In genomic region chr20:1666802-1667201, GRCh38 we compare ENCODE assay signal across 20 cellular contexts. TPM values are rescaled to one million over a fixed set of nuclear protein-coding genes. Genes with fewer than 3 reads are reported as not detected.
DNase-seq lines count a peak whose midpoint lies in the region; ATAC-seq lines count a peak whose summit lies in the region.
"Had no signal": no experiment of that assay in that cellular context is flagged by ENCODE, and none has a peak within 500 bp of the region (broad histone marks: within the 10 kb centered on the region; RNA-seq: fewer than 3 reads in every experiment).

No MANE protein-coding gene starts in this region.

- in situ Hi-C loops in G401 (cut with HindIII; ENCODE audit: low sequenced_read_pairs): no loop called here

- peak overlapping the region; percentile 76 for H3K27ac Mint-ChIP-seq in activated CD8-positive, alpha-beta memory T cell treated with anti-CD3 and anti-CD28 coated beads, Interleukin-2, amount 10 ng/mL, durations not matched to agents 7 days and 5 days
- peak overlapping the region in 6 of 7 donors; percentile 33 to 91 (median 69) for H3K27ac Mint-ChIP-seq in CD4-positive, alpha-beta memory T cell
- peak overlapping the region; percentile 56 for H3K27ac Mint-ChIP-seq in activated CD8-positive, alpha-beta T cell treated with anti-CD3 and anti-CD28 coated beads, Interleukin-2, amount 10 ng/mL, durations not matched to agents 7 days and 5 days
- peak overlapping the region; percentile 45 for H3K27ac Mint-ChIP-seq in central memory CD8-positive, alpha-beta T cell (ENCODE audit: low read depth)
- H3K27ac Mint-ChIP-seq: H9 had no signal

- H3K9me3 Mint-ChIP-seq in activated CD8-positive, alpha-beta memory T cell treated with anti-CD3 and anti-CD28 coated beads, Interleukin-2, amount 10 ng/mL, durations not matched to agents 7 days and 5 days (ENCODE audit: low read depth): peaks cover 6% of the 10 kb centered on the region
- H3K9me3 Mint-ChIP-seq in CD4-positive, alpha-beta memory T cell: peaks cover 0 to 14% (median 0%) of the 10 kb centered on the region in 8 donors
- peaks cover 14% of the 10 kb centered on the region for H3K9me3 Mint-ChIP-seq in activated CD8-positive, alpha-beta T cell treated with anti-CD3 and anti-CD28 coated beads, Interleukin-2, amount 10 ng/mL, durations not matched to agents 7 days and 5 days (ENCODE audit: insufficient read depth)
- no peaks in the 10 kb centered on the region for H3K9me3 Mint-ChIP-seq in central memory CD8-positive, alpha-beta T cell

- peaks cover 83% of the 10 kb centered on the region for H3K4me1 ChIP-seq in CD4-positive, alpha-beta memory T cell (ENCODE audit: insufficient read depth, low read length)
- H3K4me1 ChIP-seq: A549, Caco-2 had no signal

- peak; percentile 73 for DNase-seq in activated CD8-positive, alpha-beta memory T cell treated with anti-CD3 and anti-CD28 coated beads, Interleukin-2, amount 10 ng/mL, durations not matched to agents 7 days and 5 days
- no peak for DNase-seq in activated CD8-positive, alpha-beta memory T cell treated with anti-CD3 and anti-CD28 coated beads, Interleukin-2, amount 50 U/mL, for 4 hours
- DNase-seq in CD4-positive, alpha-beta memory T cell: no peak
- peak; percentile 58 for DNase-seq in activated CD8-positive, alpha-beta T cell treated with anti-CD3 and anti-CD28 coated beads, Interleukin-2, amount 10 ng/mL, durations not matched to agents 7 days and 5 days
- DNase-seq in central memory CD8-positive, alpha-beta T cell (ENCODE audit: low spot score in 2 of 2): no peak
- no peak for DNase-seq in superior temporal gyrus (ENCODE audit: extremely low spot score)
- DNase-seq in G401 (ENCODE audit: low spot score): no peak
- DNase-seq: Caco-2; H9; KBM-7; NCI-H1417 treated with DMSO at 0.1 percent for 48 hours; NCI-H2029; NCI-H2171; NCI-H446; NCI-H69; NK-92 treated with Interleukin-12 subunit alpha and Interleukin-12 subunit beta, amount 100 ng/mL, for 24 hours; OCI-M1 had no signal

- no peaks in the 10 kb centered on the region for H3K9me3 ChIP-seq in CD4-positive, alpha-beta memory T cell (ENCODE audit: control insufficient read depth in 1 of 2, low read length in 2 of 2)
- H3K9me3 ChIP-seq: A549, Caco-2 had no signal

- no peaks in the 10 kb centered on the region for H3K36me3 ChIP-seq in CD4-positive, alpha-beta memory T cell (ENCODE audit: insufficient read depth, low read length)
- H3K36me3 ChIP-seq: BLaER1 treated with 17β-estradiol and CSF1 and Interleukin-3, amounts not matched to agents 10 nM and 100 nM had no signal

- intact Hi-C loops in CD4-positive, alpha-beta memory T cell (cut with micrococcal nuclease): no loop called here

- H3K4me1 Mint-ChIP-seq in activated CD8-positive, alpha-beta memory T cell treated with anti-CD3 and anti-CD28 coated beads, Interleukin-2, amount 10 ng/mL, durations not matched to agents 7 days and 5 days: peaks cover 85% of the 10 kb centered on the region
- peaks cover 59 to 93% (median 76%) of the 10 kb centered on the region in 4 donors for H3K4me1 Mint-ChIP-seq in CD4-positive, alpha-beta memory T cell
- H3K4me1 Mint-ChIP-seq in activated CD8-positive, alpha-beta T cell treated with anti-CD3 and anti-CD28 coated beads, Interleukin-2, amount 10 ng/mL, durations not matched to agents 7 days and 5 days (ENCODE audit: low read depth): peaks cover 95% of the 10 kb centered on the region
- peaks cover 80% of the 10 kb centered on the region for H3K4me1 Mint-ChIP-seq in central memory CD8-positive, alpha-beta T cell

- no peak overlapping the region for H3K4me3 ChIP-seq in CD4-positive, alpha-beta memory T cell (ENCODE audit: low read length in 2 of 2)
- H3K4me3 ChIP-seq: A549; BLaER1 treated with 17β-estradiol and CSF1 and Interleukin-3, amounts not matched to agents 10 nM and 100 nM had no signal

- H3K27me3 Mint-ChIP-seq in activated CD8-positive, alpha-beta memory T cell treated with anti-CD3 and anti-CD28 coated beads, Interleukin-2, amount 10 ng/mL, durations not matched to agents 7 days and 5 days: no peaks in the 10 kb centered on the region
- H3K27me3 Mint-ChIP-seq in CD4-positive, alpha-beta memory T cell: no peaks in the 10 kb centered on the region
- no peaks in the 10 kb centered on the region for H3K27me3 Mint-ChIP-seq in activated CD8-positive, alpha-beta T cell treated with anti-CD3 and anti-CD28 coated beads, Interleukin-2, amount 10 ng/mL, durations not matched to agents 7 days and 5 days (ENCODE audit: low read depth)
- H3K27me3 Mint-ChIP-seq in central memory CD8-positive, alpha-beta T cell: no peaks in the 10 kb centered on the region

- no peaks in the 10 kb centered on the region for H3K27me3 ChIP-seq in CD4-positive, alpha-beta memory T cell (ENCODE audit: insufficient read depth, low read length)
- H3K27me3 ChIP-seq: BLaER1 treated with 17β-estradiol and CSF1 and Interleukin-3, amounts not matched to agents 10 nM and 100 nM had no signal

- H3K4me3 Mint-ChIP-seq in activated CD8-positive, alpha-beta memory T cell treated with anti-CD3 and anti-CD28 coated beads, Interleukin-2, amount 10 ng/mL, durations not matched to agents 7 days and 5 days: no peak overlapping the region
- peak overlapping the region in 3 of 8 donors; percentile 0 to 48 (median 48) for H3K4me3 Mint-ChIP-seq in CD4-positive, alpha-beta memory T cell
- no peak overlapping the region for H3K4me3 Mint-ChIP-seq in activated CD8-positive, alpha-beta T cell treated with anti-CD3 and anti-CD28 coated beads, Interleukin-2, amount 10 ng/mL, durations not matched to agents 7 days and 5 days
- no peak overlapping the region for H3K4me3 Mint-ChIP-seq in central memory CD8-positive, alpha-beta T cell
- H3K4me3 Mint-ChIP-seq: H9 had no signal

- no peak for ATAC-seq in activated CD8-positive, alpha-beta memory T cell treated with anti-CD3 and anti-CD28 coated beads, Interleukin-2, amount 10 ng/mL, durations not matched to agents 7 days and 5 days
- no peak for ATAC-seq in activated CD8-positive, alpha-beta T cell treated with anti-CD3 and anti-CD28 coated beads, Interleukin-2, amount 10 ng/mL, durations not matched to agents 7 days and 5 days
- no peak for ATAC-seq in central memory CD8-positive, alpha-beta T cell (replicated peaks; ENCODE audit: extremely low read depth, poor library complexity, severe bottlenecking)
- no peak for ATAC-seq in GM18909 (IDR thresholded peaks at IDR 0.05; ENCODE audit: poor library complexity, unreplicated experiment)
- ATAC-seq: A549 had no signal

- POLR2A ChIA-PET in CD4-positive, alpha-beta memory T cell (lab: Charles Lee; ENCODE audit: partially characterized antibody): interaction anchor here (0.7 to 4.8 kb wide), 3 partner anchors 12 to 283 kb away, joined by 3 to 37 read pairs (median 4); partner anchors contain the start of gene SIRPG
- POLR2A ChIA-PET in activated CD8-positive, alpha-beta T cell treated with anti-CD3 and anti-CD28 coated beads, Interleukin-2, amount 10 ng/mL, durations not matched to agents 7 days and 5 days (lab: Charles Lee): interaction anchor here (2.2 to 4.5 kb wide), 3 partner anchors 10 to 18 kb away, joined by 9 to 31 read pairs (median 13); partner anchors contain the start of gene SIRPG

- CTCF ChIA-PET in activated CD8-positive, alpha-beta memory T cell treated with anti-CD3 and anti-CD28 coated beads, Interleukin-2, amount 10 ng/mL, durations not matched to agents 7 days and 5 days (lab: Charles Lee): interaction anchor here (1.1 to 3.1 kb wide), 2 partner anchors 10 to 68 kb away, joined by 3 to 10 read pairs; no protein-coding TSS in a partner anchor
- CTCF ChIA-PET in CD4-positive, alpha-beta memory T cell (lab: Charles Lee; ENCODE audit: partially characterized antibody): no interaction called here
- CTCF ChIA-PET in activated CD8-positive, alpha-beta T cell treated with anti-CD3 and anti-CD28 coated beads, Interleukin-2, amount 10 ng/mL, durations not matched to agents 7 days and 5 days (lab: Charles Lee): interaction anchor here (1.3 to 3.6 kb wide), 6 partner anchors 8 to 157 kb away, joined by 4 to 19 read pairs (median 9); partner anchors contain the start of gene SIRPG

- peaks cover 28% of the 10 kb centered on the region for H3K36me3 Mint-ChIP-seq in activated CD8-positive, alpha-beta memory T cell treated with anti-CD3 and anti-CD28 coated beads, Interleukin-2, amount 10 ng/mL, durations not matched to agents 7 days and 5 days
- peaks cover 4 to 18% of the 10 kb centered on the region in 2 donors for H3K36me3 Mint-ChIP-seq in CD4-positive, alpha-beta memory T cell
- H3K36me3 Mint-ChIP-seq in activated CD8-positive, alpha-beta T cell treated with anti-CD3 and anti-CD28 coated beads, Interleukin-2, amount 10 ng/mL, durations not matched to agents 7 days and 5 days (ENCODE audit: low read depth): peaks cover 59% of the 10 kb centered on the region
- H3K36me3 Mint-ChIP-seq in central memory CD8-positive, alpha-beta T cell (ENCODE audit: insufficient read depth): peaks cover 1% of the 10 kb centered on the region

- H3K27ac ChIP-seq in CD4-positive, alpha-beta memory T cell (ENCODE audit: low read depth, low read length): peak overlapping the region; percentile 27
- H3K27ac ChIP-seq: A549; BLaER1 treated with 17β-estradiol and CSF1 and Interleukin-3, amounts not matched to agents 10 nM and 100 nM had no signal

RNA-seq across cellular contexts. Expression of gene SIRPG, which starts 9.2 kb away (rescaled TPM):
- total RNA-seq in activated CD8-positive, alpha-beta memory T cell treated with anti-CD3 and anti-CD28 coated beads, Interleukin-2, amount 10 ng/mL, durations not matched to agents 7 days and 5 days: 100 to 1,000 TPM in 1 of 2 experiments, 10 to 100 TPM in 1; 93.8 to 122 TPM
- 10 to 100 TPM; 32.4 to 34.9 TPM for total RNA-seq in CD4-positive, alpha-beta memory T cell
- 100 to 1,000 TPM; 136 to 211 TPM for polyA plus RNA-seq in CD4-positive, alpha-beta memory T cell
- 100 to 1,000 TPM; 112 to 123 TPM for total RNA-seq in activated CD8-positive, alpha-beta T cell treated with anti-CD3 and anti-CD28 coated beads, Interleukin-2, amount 10 ng/mL, durations not matched to agents 7 days and 5 days
- total RNA-seq in G401 (2014; rRNA removed; shearing (Covaris generic)): not detected in 2 replicates
- total RNA-seq: Caco-2, H9 had no signal
- polyA plus RNA-seq: A549 had no signal

RNA-seq across cellular contexts. Expression of gene SIRPB1, which starts 47.0 kb away (rescaled TPM):
- total RNA-seq in activated CD8-positive, alpha-beta memory T cell treated with anti-CD3 and anti-CD28 coated beads, Interleukin-2, amount 10 ng/mL, durations not matched to agents 7 days and 5 days: 1 to 10 TPM; 6.0 to 8.3 TPM
- 1 to 10 TPM; 4.7 to 7.2 TPM for total RNA-seq in CD4-positive, alpha-beta memory T cell
- polyA plus RNA-seq in CD4-positive, alpha-beta memory T cell: 1 to 10 TPM in 1 of 2 donors, under 1 TPM in 1; 0.64 to 1.2 TPM
- total RNA-seq in activated CD8-positive, alpha-beta T cell treated with anti-CD3 and anti-CD28 coated beads, Interleukin-2, amount 10 ng/mL, durations not matched to agents 7 days and 5 days: 1 to 10 TPM; 1.3 to 1.5 TPM
- 0.75 and 2.5 TPM in 2 replicates for total RNA-seq in G401 (2014; rRNA removed; shearing (Covaris generic))
- total RNA-seq: Caco-2 had no signal

Comparison
In these comparisons a context has a peak if more than half of its experiments do, and no peak if none do; other contexts are left out.
1. DNase-seq: peak in activated CD8-positive, alpha-beta memory T cell treated with anti-CD3 and anti-CD28 coated beads, Interleukin-2, amount 10 ng/mL, durations not matched to agents 7 days and 5 days (single experiment) and activated CD8-positive, alpha-beta T cell treated with anti-CD3 and anti-CD28 coated beads, Interleukin-2, amount 10 ng/mL, durations not matched to agents 7 days and 5 days (single experiment); none in activated CD8-positive, alpha-beta memory T cell treated with anti-CD3 and anti-CD28 coated beads, Interleukin-2, amount 50 U/mL, for 4 hours (single experiment), CD4-positive, alpha-beta memory T cell (0 of 5), central memory CD8-positive, alpha-beta T cell (0 of 2), superior temporal gyrus (single experiment) and G401 (single experiment).
2. RNA of gene SIRPG, which starts 9.2 kb away (total RNA-seq): 112 to 123 TPM in activated CD8-positive, alpha-beta T cell treated with anti-CD3 and anti-CD28 coated beads, Interleukin-2, amount 10 ng/mL, durations not matched to agents 7 days and 5 days, 93.8 to 122 TPM in activated CD8-positive, alpha-beta memory T cell treated with anti-CD3 and anti-CD28 coated beads, Interleukin-2, amount 10 ng/mL, durations not matched to agents 7 days and 5 days and 32.4 to 34.9 TPM in CD4-positive, alpha-beta memory T cell; not detected in G401; every median in the first group is over 10 times any median in the second.
3. Peak in every context shown above with its lines, with median percentiles within 50 percentile points of each other: H3K27ac Mint-ChIP-seq.